Comparison of ENCODE assay signal across 20 cellular contexts in the genomic region with DNA sequence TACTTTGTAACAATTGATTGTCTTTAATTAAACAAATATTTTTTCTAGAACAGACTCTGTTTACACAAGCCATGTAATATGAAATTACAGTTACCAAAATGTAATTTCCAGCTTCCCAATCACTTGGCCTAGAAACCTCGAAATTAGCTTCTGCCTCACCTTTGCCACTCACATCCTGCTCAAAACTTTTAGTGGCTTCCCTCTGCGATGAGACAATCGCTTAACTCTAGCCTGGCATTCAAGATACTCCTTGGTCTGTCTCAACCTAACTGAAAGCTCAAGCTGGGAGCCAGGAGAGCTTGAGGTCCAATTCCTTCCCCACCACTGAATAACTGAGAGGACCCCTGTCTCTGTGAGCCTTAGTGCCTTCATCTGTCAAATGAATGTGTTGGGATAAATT. TPM values are rescaled to one million over a fixed set of nuclear protein-coding genes. Genes with fewer than 3 reads are reported as not detected.
"Had no signal": no experiment of that assay in that cellular context is flagged by ENCODE, and none has a peak within 500 bp of the region (broad histone marks: within the 10 kb centered on the region; RNA-seq: fewer than 3 reads in every experiment).

No MANE protein-coding gene starts in this region.

- H3K27me3 Mint-ChIP-seq: activated naive CD4-positive, alpha-beta T cell treated with anti-CD3 and anti-CD28 coated beads, Interleukin-2, amount 50 U/mL, for 24 hours; natural killer cell treated with Interleukin-12 subunit alpha and Interleukin-12 subunit beta and Interleukin-15 and Interleukin-18, amount 100 ng/mL, for 72 hours had no signal

- DNase-seq: activated CD8-positive, alpha-beta memory T cell treated with anti-CD3 and anti-CD28 coated beads for 24 hours; activated CD8-positive, alpha-beta memory T cell treated with anti-CD3 and anti-CD28 coated beads, Interleukin-2, amount 50 U/mL, for 48 hours; activated effector memory CD4-positive, alpha-beta T cell treated with anti-CD3 and anti-CD28 coated beads, Interleukin-2, amount 50 U/mL, for 16 hours; activated T-cell treated with anti-CD3 and anti-CD28 coated beads, Interleukin-2, amount 50 U/mL, for 48 hours; amygdala; body of pancreas; caudate nucleus; left cardiac atrium; stimulated activated CD4-positive, alpha-beta T cell treated with anti-CD3 and anti-CD28 coated beads, Interleukin-4, amount 100 ng/mL, for 24 hours; T-helper 9 cell; testis; upper lobe of left lung had no signal

- H3K9me3 Mint-ChIP-seq: activated naive CD4-positive, alpha-beta T cell treated with anti-CD3 and anti-CD28 coated beads, Interleukin-2, amount 50 U/mL, for 24 hours; natural killer cell treated with Interleukin-12 subunit alpha and Interleukin-12 subunit beta and Interleukin-15 and Interleukin-18, amount 100 ng/mL, for 72 hours; stimulated activated effector memory CD8-positive, alpha-beta T cell treated with anti-CD3 and anti-CD28 coated beads, Interleukin-12 subunit alpha, Interleukin-12 subunit beta, amount 100 ng/mL, for 72 hours had no signal

- ATAC-seq: body of pancreas; foreskin keratinocyte; left cardiac atrium; natural killer cell treated with Interleukin-12 subunit alpha and Interleukin-12 subunit beta and Interleukin-15 and Interleukin-18, amount 100 ng/mL, for 72 hours; sciatic nerve; stimulated activated effector memory CD8-positive, alpha-beta T cell treated with anti-CD3 and anti-CD28 coated beads, Interleukin-12 subunit alpha, Interleukin-12 subunit beta, amount 100 ng/mL, for 72 hours had no signal

- H3K27me3 ChIP-seq: body of pancreas, foreskin keratinocyte, hepatocyte, testis, upper lobe of left lung had no signal

- H3K9me3 ChIP-seq: body of pancreas, testis, upper lobe of left lung had no signal

- H3K4me1 ChIP-seq: upper lobe of left lung had no signal

- H3K4me3 ChIP-seq: body of pancreas, hepatocyte, testis, upper lobe of left lung had no signal

- H3K36me3 ChIP-seq: upper lobe of left lung had no signal

- H3K4me3 Mint-ChIP-seq: activated naive CD4-positive, alpha-beta T cell treated with anti-CD3 and anti-CD28 coated beads, Interleukin-2, amount 50 U/mL, for 24 hours; natural killer cell treated with Interleukin-12 subunit alpha and Interleukin-12 subunit beta and Interleukin-15 and Interleukin-18, amount 100 ng/mL, for 72 hours; stimulated activated effector memory CD8-positive, alpha-beta T cell treated with anti-CD3 and anti-CD28 coated beads, Interleukin-12 subunit alpha, Interleukin-12 subunit beta, amount 100 ng/mL, for 72 hours had no signal

- H3K27ac ChIP-seq: body of pancreas, epithelial cell of prostate, foreskin keratinocyte, hepatocyte, testis, upper lobe of left lung had no signal

- H3K27ac Mint-ChIP-seq: activated naive CD4-positive, alpha-beta T cell treated with anti-CD3 and anti-CD28 coated beads, Interleukin-2, amount 50 U/mL, for 24 hours; natural killer cell treated with Interleukin-12 subunit alpha and Interleukin-12 subunit beta and Interleukin-15 and Interleukin-18, amount 100 ng/mL, for 72 hours; stimulated activated effector memory CD8-positive, alpha-beta T cell treated with anti-CD3 and anti-CD28 coated beads, Interleukin-12 subunit alpha, Interleukin-12 subunit beta, amount 100 ng/mL, for 72 hours had no signal

- H3K36me3 Mint-ChIP-seq: activated naive CD4-positive, alpha-beta T cell treated with anti-CD3 and anti-CD28 coated beads, Interleukin-2, amount 50 U/mL, for 24 hours; natural killer cell treated with Interleukin-12 subunit alpha and Interleukin-12 subunit beta and Interleukin-15 and Interleukin-18, amount 100 ng/mL, for 72 hours; stimulated activated effector memory CD8-positive, alpha-beta T cell treated with anti-CD3 and anti-CD28 coated beads, Interleukin-12 subunit alpha, Interleukin-12 subunit beta, amount 100 ng/mL, for 72 hours had no signal

RNA-seq across cellular contexts. Expression of a gene that starts 42.8 kb away (rescaled TPM):
- total RNA-seq: dermis microvascular lymphatic vessel endothelial cell had no signal
